ENCODE assay signal across 8 cellular contexts in genomic region chr9:4792572-4793411, GRCh38. TPM values are rescaled to one million over a fixed set of nuclear protein-coding genes. Genes with fewer than 3 reads are reported as not detected.
DNase-seq lines count a peak whose midpoint lies in the region; ATAC-seq and TF ChIP-seq lines count a peak whose summit lies in the region.

RCL1 (plus strand) TSS chr9:4792944; CDS start chr9:4793092, 148 bp downstream.

- POLR2A ChIA-PET in A673 (lab: Charles Lee; ENCODE audit: low non-redundant PET) = interaction anchor here (0.6 kb wide), 1 partner anchor 737 kb away, joined by 3 read pairs; no protein-coding TSS in a partner anchor

- H3K4me3 ChIP-seq in A673 (ENCODE audit: low read depth, low read length, poor library complexity, severe bottlenecking) (peak within 1 kb of the TSS; percentile 93), breast epithelium (peak within 1 kb of the TSS; percentile 74 to 88 (median 86)), iPS-20b (ENCODE audit: low read length) (peak within 1 kb of the TSS; percentile 95), skin epidermis (peak within 1 kb of the TSS; percentile 76 to 95 (median 91))

- peak; percentile 98 for DNase-seq in A673 (ENCODE audit: low spot score)
- DNase-seq in NCI-H2196 (lab: John Stamatoyannopoulos, UW; ENCODE audit: unreplicated experiment) = peak; percentile 100
- DNase-seq in breast epithelium (ENCODE audit: low spot score in 2 of 2) = peak; percentile 93 to 94

- H3K27ac ChIP-seq in A673 (ENCODE audit: low read depth, low read length, poor library complexity, severe bottlenecking) = peak within 1 kb of the TSS; percentile 78
- H3K27ac ChIP-seq in VCaP = peak within 1 kb of the TSS; percentile 80
- H3K27ac ChIP-seq in breast epithelium = peak within 1 kb of the TSS; percentile 82 to 89
- no peak within 1 kb of the TSS for H3K27ac ChIP-seq in iPS-20b (ENCODE audit: low read length)
- peak within 1 kb of the TSS; percentile 20 to 94 (median 83) for H3K27ac ChIP-seq in skin epidermis

- BruUV-seq in A673 (replicated peaks; lab: Mats Ljungman, UMichigan) = no TSS peak

- intact Hi-C loops in A673 (cut with micrococcal nuclease; ENCODE audit: unreplicated experiment) (loop anchor here (5.0 to 10.0 kb wide), 2 partner anchors 50 to 192 kb away; partner anchors contain the start of genes AK3 and JAK2), breast epithelium (cut with DNase I; ENCODE audit: low total_unique reads) (no loop called here)

- H3K4me1 ChIP-seq in A673 (ENCODE audit: insufficient read depth, low read length, poor library complexity, severe bottlenecking) = peaks cover 9% of the 10 kb centered on the region
- H3K4me1 ChIP-seq in breast epithelium = peaks cover 0 to 6% of the 10 kb centered on the region in 2 donors
- peaks cover 16% of the 10 kb centered on the region for H3K4me1 ChIP-seq in iPS-20b (ENCODE audit: insufficient read depth, low read length)

- H3K36me3 ChIP-seq in A673 (ENCODE audit: insufficient read depth, low read length, poor library complexity, severe bottlenecking) (no peaks in the 10 kb centered on the region), breast epithelium (no peaks in the 10 kb centered on the region), iPS-20b (ENCODE audit: insufficient read depth, low read depth, low read length) (no peaks in the 10 kb centered on the region)

- TF ChIP-seq POLR2A in breast epithelium (IDR thresholded peaks at IDR 0.05) = peak; percentile 66

- H3K9me3 ChIP-seq in A673 (ENCODE audit: low read depth, low read length, poor library complexity, severe bottlenecking) (no peaks in the 10 kb centered on the region), breast epithelium (no peaks in the 10 kb centered on the region), iPS-20b (ENCODE audit: insufficient read depth, low read depth, low read length) (no peaks in the 10 kb centered on the region)

- no peaks in the 10 kb centered on the region for H3K27me3 ChIP-seq in A673 (replicated peaks; ENCODE audit: insufficient read depth, low read depth, low read length, poor library complexity)
- no peaks in the 10 kb centered on the region for H3K27me3 ChIP-seq in breast epithelium
- H3K27me3 ChIP-seq in iPS-20b (ENCODE audit: insufficient read depth, low read length) = peaks cover 6% of the 10 kb centered on the region; the same call in 1 of the 2 replicates

- CTCF ChIA-PET in A673 (lab: Charles Lee) = interaction anchor here (0.6 to 0.8 kb wide), 2 partner anchors 33 to 401 kb away, joined by 3 read pairs; no protein-coding TSS in a partner anchor

- peak; percentile 98 for ATAC-seq in GM18868 (IDR thresholded peaks at IDR 0.05; ENCODE audit: unreplicated experiment)
- peak; percentile 98 for ATAC-seq in HG03108 (IDR thresholded peaks at IDR 0.05; ENCODE audit: unreplicated experiment)

- H3K9ac ChIP-seq in iPS-20b (ENCODE audit: low read depth, low read length) = peak within 1 kb of the TSS; percentile 86

- no peak for TF ChIP-seq CTCF in A673 (conservative IDR thresholded peaks at IDR 0.05; ENCODE audit: low read depth, low read length)
- TF ChIP-seq CTCF in VCaP (conservative IDR thresholded peaks at IDR 0.05) = no peak
- no peak for TF ChIP-seq CTCF in breast epithelium (IDR thresholded peaks at IDR 0.05)

RNA-seq across cellular contexts. Expression of gene RCL1, which starts in this region (rescaled TPM):
- total RNA-seq in A673 (2021) (29.1 and 31.2 TPM in 2 replicates), breast epithelium (100 to 1,000 TPM in 1 of 3 donors, 10 to 100 TPM in 2; 41.3 to 111 (median 46.7) TPM)
